ENCODE assay signal across 13 cellular contexts in genomic region chr1:226688852-226689251, GRCh38. TPM values are rescaled to one million over a fixed set of nuclear protein-coding genes. Genes with fewer than 3 reads are reported as not detected.
DNase-seq lines count a peak whose midpoint lies in the region; ATAC-seq, FAIRE-seq and TF ChIP-seq lines count a peak whose summit lies in the region.
"Had no signal": no experiment of that assay in that cellular context is flagged by ENCODE, and none has a peak within 500 bp of the region (broad histone marks: within the 10 kb centered on the region; RNA-seq: fewer than 3 reads in every experiment).

No MANE protein-coding gene starts in this region.

- SMC1A ChIA-PET in GM12878 (lab: Charles Lee; ENCODE audit: uncharacterized antibody, unreplicated experiment) = interaction anchor here (0.7 to 2.9 kb wide), 9 partner anchors 9 to 55 kb away, joined by 3 to 20 read pairs (median 5); no protein-coding TSS in a partner anchor

- H3K4me1 ChIP-seq in GM12878 (ENCODE audit: control insufficient read depth, insufficient read depth, low read length) (peaks cover 18% of the 10 kb centered on the region), thymus (ENCODE audit: control insufficient read depth, insufficient read depth, low read length) (peaks cover 34% of the 10 kb centered on the region)
- peaks cover 69 to 98% of the 10 kb centered on the region in 2 donors for H3K4me1 ChIP-seq in naive thymus-derived CD4-positive, alpha-beta T cell (ENCODE audit: control insufficient read depth in 2 of 2, insufficient read depth in 2 of 2, low read length in 2 of 2)

- H3K4me3 Mint-ChIP-seq in activated T-cell treated with anti-CD3 and anti-CD28 coated beads, Interleukin-2, amount 50 U/mL, for 72 hours = peak overlapping the region; percentile 42 to 75
- H3K4me3 Mint-ChIP-seq in naive thymus-derived CD4-positive, alpha-beta T cell = peak overlapping the region in 8 of 10 donors; percentile 31 to 89 (median 64)
- H3K4me3 Mint-ChIP-seq: H9 had no signal

- H3K9me3 Mint-ChIP-seq in activated T-cell treated with anti-CD3 and anti-CD28 coated beads, Interleukin-2, amount 50 U/mL, for 72 hours = no peaks in the 10 kb centered on the region
- peaks cover 0 to 2% (median 0%) of the 10 kb centered on the region in 11 donors for H3K9me3 Mint-ChIP-seq in naive thymus-derived CD4-positive, alpha-beta T cell
- H3K9me3 Mint-ChIP-seq: H9 had no signal

- no peak for TF ChIP-seq CTCF in GM12878 (IDR thresholded peaks at IDR 0.05 in 2 of 3, conservative IDR thresholded peaks at IDR 0.05 in 1 of 3; ENCODE audit: control insufficient read depth in 2 of 3, extremely low read depth in 1 of 3, insufficient read depth in 1 of 3, low read depth in 3 of 3, low read length in 3 of 3)

- H3K9ac ChIP-seq in GM12878 (ENCODE audit: control insufficient read depth, insufficient read depth, low read length) = no peak overlapping the region

- RAD21 ChIA-PET in GM12878 (lab: Charles Lee; ENCODE audit: unreplicated experiment) = interaction anchor here (0.7 to 3.4 kb wide), 9 partner anchors 9 to 137 kb away, joined by 3 to 20 read pairs (median 5); no protein-coding TSS in a partner anchor

- H3K27ac ChIP-seq in GM12878 (ENCODE audit: control insufficient read depth, insufficient read depth) (no peak overlapping the region), thymus (ENCODE audit: low read depth) (peak overlapping the region; percentile 21)
- peak overlapping the region; percentile 86 for H3K27ac ChIP-seq in naive thymus-derived CD4-positive, alpha-beta T cell (ENCODE audit: low read depth, low read length)

- peaks cover 100% of the 10 kb centered on the region for H3K4me1 Mint-ChIP-seq in activated T-cell treated with anti-CD3 and anti-CD28 coated beads, Interleukin-2, amount 50 U/mL, for 72 hours (ENCODE audit: low read depth)
- H3K4me1 Mint-ChIP-seq in naive thymus-derived CD4-positive, alpha-beta T cell = peaks cover 84 to 100% (median 100%) of the 10 kb centered on the region in 7 donors

- H3K27ac Mint-ChIP-seq in activated T-cell treated with anti-CD3 and anti-CD28 coated beads, Interleukin-2, amount 50 U/mL, for 72 hours = peak overlapping the region; percentile 96
- peak overlapping the region in 8 of 9 donors; percentile 91 to 100 (median 99) for H3K27ac Mint-ChIP-seq in naive thymus-derived CD4-positive, alpha-beta T cell
- H3K27ac Mint-ChIP-seq: H9, progenitor cell of endocrine pancreas had no signal

- no peak overlapping the region for H2AFZ ChIP-seq in GM12878 (ENCODE audit: control insufficient read depth, low read depth, low read length)

- no peaks in the 10 kb centered on the region for H4K20me1 ChIP-seq in GM12878 (ENCODE audit: control insufficient read depth, insufficient read depth)

- H3K79me2 ChIP-seq in GM12878 (ENCODE audit: control insufficient read depth, insufficient read depth, low read length) = peaks cover 7% of the 10 kb centered on the region

- 76% methylated on average over 4 of the region's 4 CpGs for WGBS in GM12878 (ENCODE audit: insufficient coverage, insufficient replicate concordance, low lambda C conversion rate, missing lambda C conversion rate)
- 98% methylated on average over 4 of the region's 4 CpGs for WGBS in thymus

- no TSS peak for BruUV-seq in GM12878 (replicated peaks; lab: Mats Ljungman, UMichigan)

- no peak for DNase-seq in activated T-cell treated with anti-CD3 and anti-CD28 coated beads, Interleukin-2, amount 50 U/mL, for 72 hours
- no peak for DNase-seq in activated T-cell treated with anti-CD3 and anti-CD28 coated beads for 4 hours
- DNase-seq in GM12878 (ENCODE audit: low read depth, low spot score) = no peak
- DNase-seq in naive thymus-derived CD4-positive, alpha-beta T cell = no peak
- no peak for DNase-seq in DMS53 treated with DMSO at 0.1 percent for 48 hours (lab: John Stamatoyannopoulos, UW; ENCODE audit: unreplicated experiment)
- DNase-seq: DMS79 treated with DMSO at 0.1 percent for 48 hours; H9; stimulated activated CD4-positive, alpha-beta T cell treated with anti-CD3 and anti-CD28 coated beads, Interleukin-4, amount 100 ng/mL, for 24 hours; T1000 had no signal

- FAIRE-seq in GM12878 (lab: Jason Lieb, UNC) = no peak

- in situ Hi-C loops in GM12878 (cut with MboI) = no loop called here

- no peaks in the 10 kb centered on the region for H3K27me3 Mint-ChIP-seq in activated T-cell treated with anti-CD3 and anti-CD28 coated beads, Interleukin-2, amount 50 U/mL, for 72 hours (ENCODE audit: low read depth)
- H3K27me3 Mint-ChIP-seq in naive thymus-derived CD4-positive, alpha-beta T cell = no peaks in the 10 kb centered on the region

- H3K27me3 ChIP-seq in GM12878 (replicated peaks in 1 of 2; ENCODE audit: control insufficient read depth in 2 of 2, insufficient read depth in 2 of 2, low read length in 1 of 2) (no peaks in the 10 kb centered on the region), thymus (ENCODE audit: control insufficient read depth, insufficient read depth) (no peaks in the 10 kb centered on the region)
- no peaks in the 10 kb centered on the region for H3K27me3 ChIP-seq in naive thymus-derived CD4-positive, alpha-beta T cell (ENCODE audit: control insufficient read depth in 2 of 2, insufficient read depth in 2 of 2, low read length in 2 of 2)

- intact Hi-C loops in GM12878 (cut with micrococcal nuclease; ENCODE audit: unreplicated experiment) = no loop called here
- intact Hi-C loops in naive thymus-derived CD4-positive, alpha-beta T cell (cut with micrococcal nuclease) = loop anchor here in 1 of 2 donors (10.0 kb wide), 1 partner anchor 624 kb away; the partner anchor contains the start of gene H3-3A

- POLR2A ChIA-PET in GM12878 (lab: Charles Lee) = interaction anchor here (0.6 to 3.6 kb wide), 5 partner anchors 10 to 51 kb away, joined by 3 to 21 read pairs (median 4); no protein-coding TSS in a partner anchor
- POLR2A ChIA-PET in naive thymus-derived CD4-positive, alpha-beta T cell (lab: Charles Lee) = interaction anchor here (1.1 to 3.8 kb wide), 11 partner anchors 11 to 135 kb away, joined by 3 to 31 read pairs (median 11); no protein-coding TSS in a partner anchor

- H3K36me3 ChIP-seq in GM12878 (ENCODE audit: control insufficient read depth in 2 of 2, insufficient read depth in 2 of 2, low read length in 1 of 2) (peaks cover 4 to 5% of the 10 kb centered on the region in 2 experiments; a peak in 2 of 4 replicates), thymus (ENCODE audit: control insufficient read depth, insufficient read depth) (peaks cover 49% of the 10 kb centered on the region)
- peaks cover 3 to 37% (median 7%) of the 10 kb centered on the region in 3 experiments for H3K36me3 ChIP-seq in naive thymus-derived CD4-positive, alpha-beta T cell (ENCODE audit: control insufficient read depth in 2 of 3, insufficient read depth in 3 of 3, low read length in 3 of 3)

- TF ChIP-seq EP300 in GM12878 (IDR thresholded peaks at IDR 0.05; ENCODE audit: borderline replicate concordance in 1 of 2, control insufficient read depth in 1 of 2, low read depth in 2 of 2, low read length in 2 of 2) = no peak

- no peak for TF ChIP-seq RAD21 in GM12878 (IDR thresholded peaks at IDR 0.05; ENCODE audit: insufficient read depth, low read depth, low read length)

- H3K4me2 ChIP-seq in GM12878 (ENCODE audit: control insufficient read depth, insufficient read depth) = no peak overlapping the region

- H3K36me3 Mint-ChIP-seq in activated T-cell treated with anti-CD3 and anti-CD28 coated beads, Interleukin-2, amount 50 U/mL, for 72 hours (ENCODE audit: insufficient read depth in 2 of 2) = peaks cover 8 to 17% of the 10 kb centered on the region in 2 donors
- peaks cover 12 to 45% (median 20%) of the 10 kb centered on the region in 5 donors for H3K36me3 Mint-ChIP-seq in naive thymus-derived CD4-positive, alpha-beta T cell

- CTCF ChIA-PET in GM12878 (lab: Yijun Ruan, JAX) = interaction anchor here (0.6 to 3.7 kb wide), 11 partner anchors 9 to 1190 kb away, joined by 3 to 40 read pairs (median 4); no protein-coding TSS in a partner anchor
- CTCF ChIA-PET in naive thymus-derived CD4-positive, alpha-beta T cell (lab: Charles Lee) = interaction anchor here (0.6 to 4.6 kb wide), 8 partner anchors 12 to 138 kb away, joined by 3 to 33 read pairs (median 5); partner anchors contain the start of gene ITPKB

- H3K4me3 ChIP-seq in GM12878 = no peak overlapping the region
- H3K4me3 ChIP-seq in naive thymus-derived CD4-positive, alpha-beta T cell (ENCODE audit: low read length) = no peak overlapping the region
- no peak overlapping the region for H3K4me3 ChIP-seq in thymus (ENCODE audit: low read length)

- no peak for TF ChIP-seq POLR2A in GM12878 (IDR thresholded peaks at IDR 0.05; ENCODE audit: low read depth, low read length)

- ATAC-seq in activated T-cell treated with anti-CD3 and anti-CD28 coated beads, Interleukin-2, amount 50 U/mL, for 72 hours (replicated peaks in 1 of 2) = no peak
- ATAC-seq in GM12878 = no peak
- ATAC-seq in naive thymus-derived CD4-positive, alpha-beta T cell = no peak
- ATAC-seq in GM21528 (IDR thresholded peaks at IDR 0.05; ENCODE audit: low FRiP score, unreplicated experiment) = no peak
- no peak for ATAC-seq in HG02571 (IDR thresholded peaks at IDR 0.05; ENCODE audit: unreplicated experiment)

- H3K9me3 ChIP-seq in GM12878 (replicated peaks; ENCODE audit: control insufficient read depth, insufficient read depth, low read length) = no peaks in the 10 kb centered on the region
- H3K9me3 ChIP-seq in naive thymus-derived CD4-positive, alpha-beta T cell (ENCODE audit: control insufficient read depth in 2 of 3, low read length in 3 of 3) = no peaks in the 10 kb centered on the region
- H3K9me3 ChIP-seq in thymus (ENCODE audit: control insufficient read depth) = no peaks in the 10 kb centered on the region

RNA-seq across cellular contexts. Expression of gene ITPKB, which starts 50.2 kb away (rescaled TPM):
- 10 to 100 TPM; 50.7 to 58.0 TPM for total RNA-seq in activated T-cell treated with anti-CD3 and anti-CD28 coated beads, Interleukin-2, amount 50 U/mL, for 72 hours
- total RNA-seq in GM12878 (2013; cell fraction: nucleolus; rRNA removed) = 128 and 140 TPM in 2 replicates
- total RNA-seq in GM12878 (2014; rRNA removed) (16.5 and 17.5 TPM in 2 replicates), GM12878 (2014; rRNA removed; fragmentation: Illumina TruSeq; extraction: Trizol) (14.2 and 14.6 TPM in 2 replicates), GM12878 (2021) (34.4 and 38.7 TPM in 2 replicates)
- 4.5 TPM for polyA plus RNA-seq in GM12878 (2011; ENCODE audit: low read depth)
- polyA plus RNA-seq in GM12878 (2011; rRNA removed) (8.8 and 11.6 TPM in 2 replicates), GM12878 (2014; fragmentation: Illumina TruSeq; extraction: Trizol) (8.8 and 14.7 TPM in 2 replicates), GM12878 (2014; fragmentation: Nextera tagmentation; extraction: Ambion mirVana) (1 to 10 TPM; 1.3 TPM), GM12878 (2014; rRNA removed) (20.3 and 20.9 TPM in 2 replicates), GM12878 (2016; fragmentation: Nextera tagmentation; extraction: Ambion mirVana) (1 to 10 TPM; 2.2 to 5.2 TPM), thymus (32.0 TPM)
- 12.4 and 12.8 TPM in 2 replicates for polyA plus RNA-seq in GM12878 (2011; cell fraction: cytosol; rRNA removed)
- 20.1 and 27.3 TPM in 2 replicates for polyA plus RNA-seq in GM12878 (2011; cell fraction: nucleus; rRNA removed)
- 10.6 and 14.4 TPM in 2 replicates for polyA plus RNA-seq in GM12878 (2012)
- 18.1 and 33.2 TPM in 2 replicates for polyA minus RNA-seq in GM12878 (2011; rRNA and poly(A)+ RNA removed)
- 11.4 and 12.6 TPM in 2 replicates for polyA minus RNA-seq in GM12878 (2011; cell fraction: cytosol; rRNA and poly(A)+ RNA removed)
- 28.3 and 47.7 TPM in 2 replicates for polyA minus RNA-seq in GM12878 (2011; cell fraction: nucleus; rRNA and poly(A)+ RNA removed)
- 100 to 1,000 TPM in 4 of 5 experiments, 10 to 100 TPM in 1; 51.7 to 429 (median 199) TPM for total RNA-seq in naive thymus-derived CD4-positive, alpha-beta T cell
- 10 to 100 TPM; 81.0 to 86.8 TPM for polyA plus RNA-seq in naive thymus-derived CD4-positive, alpha-beta T cell
